ENCODE assay signal across 19 cellular contexts in genomic region chr1:20410555-20410954, GRCh38.
DNase-seq lines count a peak whose midpoint lies in the region; ATAC-seq and TF ChIP-seq lines count a peak whose summit lies in the region.
"Had no signal": no experiment of that assay in that cellular context is flagged by ENCODE, and none has a peak within 500 bp of the region (broad histone marks: within the 10 kb centered on the region; RNA-seq: fewer than 3 reads in every experiment).

No MANE protein-coding gene starts in this region.

- no peak for TF ChIP-seq CTCF in coronary artery (IDR thresholded peaks at IDR 0.05)
- no peak for TF ChIP-seq CTCF in neural progenitor cell (IDR thresholded peaks at IDR 0.05)

- ATAC-seq in activated CD4-positive, alpha-beta T cell treated with anti-CD3 and anti-CD28 coated beads for 36 hours = no peak
- ATAC-seq: CD8-positive, alpha-beta T cell; gastroesophageal sphincter; natural killer cell had no signal

- intact Hi-C loops in activated CD4-positive, alpha-beta T cell treated with anti-CD3 and anti-CD28 coated beads for 36 hours (cut with DNase I, micrococcal nuclease) = no loop called here

- H3K4me3 ChIP-seq in coronary artery = no peak overlapping the region
- no peak overlapping the region for H3K4me3 ChIP-seq in neural progenitor cell
- H3K4me3 ChIP-seq: gastroesophageal sphincter, lung, psoas muscle had no signal

- H3K36me3 Mint-ChIP-seq in neural progenitor cell = no peaks in the 10 kb centered on the region
- H3K36me3 Mint-ChIP-seq in activated CD4-positive, alpha-beta T cell treated with anti-CD3 and anti-CD28 coated beads for 36 hours (ENCODE audit: low read depth) = no peaks in the 10 kb centered on the region
- H3K36me3 Mint-ChIP-seq: CD8-positive, alpha-beta T cell; natural killer cell had no signal

- no peak overlapping the region for H3K27ac Mint-ChIP-seq in neural progenitor cell
- no peak overlapping the region for H3K27ac Mint-ChIP-seq in activated CD4-positive, alpha-beta T cell treated with anti-CD3 and anti-CD28 coated beads for 36 hours
- H3K27ac Mint-ChIP-seq: CD8-positive, alpha-beta T cell; natural killer cell had no signal

- H3K27me3 Mint-ChIP-seq in neural progenitor cell (ENCODE audit: insufficient read depth, low read depth) = peaks cover 2% of the 10 kb centered on the region
- peaks cover 18% of the 10 kb centered on the region for H3K27me3 Mint-ChIP-seq in activated CD4-positive, alpha-beta T cell treated with anti-CD3 and anti-CD28 coated beads for 36 hours

- H3K9ac ChIP-seq in neural progenitor cell = no peak overlapping the region

- DNase-seq in NCI-H2196 (lab: John Stamatoyannopoulos, UW; ENCODE audit: unreplicated experiment) (peak; percentile 25), NCI-H2196 treated with DMSO at 0.1 percent for 48 hours (lab: John Stamatoyannopoulos, UW; ENCODE audit: unreplicated experiment) (no peak), NCI-H1105 treated with DMSO at 0.1 percent for 48 hours (lab: John Stamatoyannopoulos, UW) (peak; percentile 61), coronary artery (ENCODE audit: low spot score) (peak; percentile 28), neural progenitor cell (ENCODE audit: low spot score) (peak; percentile 47), retina (no peak), UCSD-AML1 (lab: John Stamatoyannopoulos, UW; ENCODE audit: unreplicated experiment) (no peak)
- DNase-seq in activated CD4-positive, alpha-beta T cell treated with anti-CD3 and anti-CD28 coated beads for 36 hours = no peak
- DNase-seq: cerebellar nuclear complex; natural killer cell; NCI-H1694; NCI-H524 treated with DMSO at 0.1 percent for 48 hours; stimulated activated CD4-positive, alpha-beta T cell treated with anti-CD3 and anti-CD28 coated beads, Interleukin-12 subunit alpha, Interleukin-12 subunit beta, amount 100 ng/mL, for 4 hours; stimulated activated naive CD4-positive, alpha-beta T cell had no signal

- no peak overlapping the region for H3K4me2 ChIP-seq in neural progenitor cell

- H3F3A ChIP-seq in neural progenitor cell (ENCODE audit: low read depth) = peaks cover 7% of the 10 kb centered on the region

- H3K27ac ChIP-seq in coronary artery (no peak overlapping the region), neural progenitor cell (no peak overlapping the region)
- H3K27ac ChIP-seq: gastroesophageal sphincter, HL-60, psoas muscle had no signal

- CTCF ChIA-PET in activated CD4-positive, alpha-beta T cell treated with anti-CD3 and anti-CD28 coated beads for 36 hours (lab: Charles Lee) = interaction anchor here (0.8 kb wide), 1 partner anchor 1962 kb away, joined by 3 read pairs; no protein-coding TSS in a partner anchor

- no peak overlapping the region for H2AFZ ChIP-seq in neural progenitor cell (replicated peaks)

- POLR2A ChIA-PET in activated CD4-positive, alpha-beta T cell treated with anti-CD3 and anti-CD28 coated beads for 36 hours (lab: Charles Lee) = no interaction called here

- no peaks in the 10 kb centered on the region for H3K9me3 Mint-ChIP-seq in neural progenitor cell
- peaks cover 3% of the 10 kb centered on the region for H3K9me3 Mint-ChIP-seq in activated CD4-positive, alpha-beta T cell treated with anti-CD3 and anti-CD28 coated beads for 36 hours (ENCODE audit: low read depth)
- H3K9me3 Mint-ChIP-seq: CD8-positive, alpha-beta T cell; natural killer cell had no signal

- peaks cover 33% of the 10 kb centered on the region for H3K27me3 ChIP-seq in neural progenitor cell

- peaks cover 16% of the 10 kb centered on the region for H3K4me1 Mint-ChIP-seq in neural progenitor cell
- no peaks in the 10 kb centered on the region for H3K4me1 Mint-ChIP-seq in activated CD4-positive, alpha-beta T cell treated with anti-CD3 and anti-CD28 coated beads for 36 hours
- H3K4me1 Mint-ChIP-seq: natural killer cell had no signal

- no peaks in the 10 kb centered on the region for H3K36me3 ChIP-seq in neural progenitor cell
- H3K36me3 ChIP-seq: gastroesophageal sphincter had no signal

- H3K4me3 Mint-ChIP-seq in neural progenitor cell = no peak overlapping the region
- H3K4me3 Mint-ChIP-seq in activated CD4-positive, alpha-beta T cell treated with anti-CD3 and anti-CD28 coated beads for 36 hours = no peak overlapping the region
- H3K4me3 Mint-ChIP-seq: CD8-positive, alpha-beta T cell; natural killer cell had no signal

- H3K4me1 ChIP-seq in neural progenitor cell = peaks cover 12% of the 10 kb centered on the region
- H3K4me1 ChIP-seq: gastroesophageal sphincter, psoas muscle had no signal

- H4K20me1 ChIP-seq in neural progenitor cell (ENCODE audit: low read depth) = no peaks in the 10 kb centered on the region

- H3K9me3 ChIP-seq in neural progenitor cell (ENCODE audit: low read depth) = no peaks in the 10 kb centered on the region
- H3K9me3 ChIP-seq: gastroesophageal sphincter, psoas muscle had no signal

- H3K79me2 ChIP-seq in neural progenitor cell (ENCODE audit: low read depth) = no peaks in the 10 kb centered on the region

Comparison
In these comparisons a context has a peak if more than half of its experiments do, and no peak if none do; other contexts are left out.
1. DNase-seq: peak in NCI-H2196 (single experiment), NCI-H1105 treated with DMSO at 0.1 percent for 48 hours (single experiment), coronary artery (single experiment) and neural progenitor cell (single experiment); none in NCI-H2196 treated with DMSO at 0.1 percent for 48 hours (single experiment), activated CD4-positive, alpha-beta T cell treated with anti-CD3 and anti-CD28 coated beads for 36 hours (single experiment), retina (single experiment) and UCSD-AML1 (single experiment).